2 cellular contexts compared by ENCODE assay signal in the genomic region with DNA sequence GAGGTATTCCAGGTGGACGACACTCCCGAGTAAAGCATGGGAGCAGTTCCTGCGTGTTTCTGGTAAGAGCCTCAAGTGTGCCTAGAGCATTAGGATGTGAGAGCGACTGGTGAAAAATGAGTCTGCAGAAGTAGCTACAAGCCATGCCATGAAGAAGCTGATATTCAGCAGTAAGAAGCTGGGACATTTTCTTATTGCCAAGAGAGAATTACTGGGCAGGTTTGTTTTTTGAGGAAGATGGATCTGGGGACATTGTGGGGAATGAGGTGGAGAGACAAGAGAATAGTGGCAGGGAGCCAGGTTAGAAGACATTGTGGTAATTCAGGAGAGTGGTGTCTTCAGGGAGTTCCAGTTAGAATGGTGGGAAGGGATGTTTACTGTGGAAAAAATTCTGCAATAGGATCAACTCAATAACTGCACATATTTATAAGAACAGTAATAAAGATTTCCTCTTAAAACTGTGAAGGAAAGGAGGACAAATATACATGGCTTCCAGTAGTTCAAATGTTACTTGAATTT.
TF ChIP-seq lines count a peak whose summit lies in the region.

No MANE protein-coding gene starts in this region.

TF ChIP-seq in SK-N-SH, 30 proteins besides CTCF, POLR2A, EP300 and RAD21:
- TF ChIP-seq, protein P1, sequence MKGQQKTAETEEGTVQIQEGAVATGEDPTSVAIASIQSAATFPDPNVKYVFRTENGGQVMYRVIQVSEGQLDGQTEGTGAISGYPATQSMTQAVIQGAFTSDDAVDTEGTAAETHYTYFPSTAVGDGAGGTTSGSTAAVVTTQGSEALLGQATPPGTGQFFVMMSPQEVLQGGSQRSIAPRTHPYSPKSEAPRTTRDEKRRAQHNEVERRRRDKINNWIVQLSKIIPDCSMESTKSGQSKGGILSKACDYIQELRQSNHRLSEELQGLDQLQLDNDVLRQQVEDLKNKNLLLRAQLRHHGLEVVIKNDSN (IDR thresholded peaks at IDR 0.05; ENCODE audit: borderline replicate concordance, low read depth): no peak
- peak; percentile 51; the same call in 1 of the 2 replicates for TF ChIP-seq NFIC (IDR thresholded peaks at IDR 0.05; ENCODE audit: borderline replicate concordance)
TF ChIP-seq in SK-N-SH: peak in this region for 1.

TF ChIP-seq in SK-N-SH treated with all-trans-retinoic acid at 6 μM for 48 hours, 23 proteins besides CTCF, POLR2A, EP300 and RAD21 (continued from another document):
- TF ChIP-seq, protein P2, sequence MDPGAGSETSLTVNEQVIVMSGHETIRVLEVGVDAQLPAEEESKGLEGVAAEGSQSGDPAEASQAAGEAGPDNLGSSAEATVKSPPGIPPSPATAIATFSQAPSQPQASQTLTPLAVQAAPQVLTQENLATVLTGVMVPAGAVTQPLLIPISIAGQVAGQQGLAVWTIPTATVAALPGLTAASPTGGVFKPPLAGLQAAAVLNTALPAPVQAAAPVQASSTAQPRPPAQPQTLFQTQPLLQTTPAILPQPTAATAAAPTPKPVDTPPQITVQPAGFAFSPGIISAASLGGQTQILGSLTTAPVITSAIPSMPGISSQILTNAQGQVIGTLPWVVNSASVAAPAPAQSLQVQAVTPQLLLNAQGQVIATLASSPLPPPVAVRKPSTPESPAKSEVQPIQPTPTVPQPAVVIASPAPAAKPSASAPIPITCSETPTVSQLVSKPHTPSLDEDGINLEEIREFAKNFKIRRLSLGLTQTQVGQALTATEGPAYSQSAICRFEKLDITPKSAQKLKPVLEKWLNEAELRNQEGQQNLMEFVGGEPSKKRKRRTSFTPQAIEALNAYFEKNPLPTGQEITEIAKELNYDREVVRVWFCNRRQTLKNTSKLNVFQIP (CRISPR knock-in tag; IDR thresholded peaks at IDR 0.05; ENCODE audit: borderline replicate concordance, low read depth): no peak
- TF ChIP-seq, protein P3, sequence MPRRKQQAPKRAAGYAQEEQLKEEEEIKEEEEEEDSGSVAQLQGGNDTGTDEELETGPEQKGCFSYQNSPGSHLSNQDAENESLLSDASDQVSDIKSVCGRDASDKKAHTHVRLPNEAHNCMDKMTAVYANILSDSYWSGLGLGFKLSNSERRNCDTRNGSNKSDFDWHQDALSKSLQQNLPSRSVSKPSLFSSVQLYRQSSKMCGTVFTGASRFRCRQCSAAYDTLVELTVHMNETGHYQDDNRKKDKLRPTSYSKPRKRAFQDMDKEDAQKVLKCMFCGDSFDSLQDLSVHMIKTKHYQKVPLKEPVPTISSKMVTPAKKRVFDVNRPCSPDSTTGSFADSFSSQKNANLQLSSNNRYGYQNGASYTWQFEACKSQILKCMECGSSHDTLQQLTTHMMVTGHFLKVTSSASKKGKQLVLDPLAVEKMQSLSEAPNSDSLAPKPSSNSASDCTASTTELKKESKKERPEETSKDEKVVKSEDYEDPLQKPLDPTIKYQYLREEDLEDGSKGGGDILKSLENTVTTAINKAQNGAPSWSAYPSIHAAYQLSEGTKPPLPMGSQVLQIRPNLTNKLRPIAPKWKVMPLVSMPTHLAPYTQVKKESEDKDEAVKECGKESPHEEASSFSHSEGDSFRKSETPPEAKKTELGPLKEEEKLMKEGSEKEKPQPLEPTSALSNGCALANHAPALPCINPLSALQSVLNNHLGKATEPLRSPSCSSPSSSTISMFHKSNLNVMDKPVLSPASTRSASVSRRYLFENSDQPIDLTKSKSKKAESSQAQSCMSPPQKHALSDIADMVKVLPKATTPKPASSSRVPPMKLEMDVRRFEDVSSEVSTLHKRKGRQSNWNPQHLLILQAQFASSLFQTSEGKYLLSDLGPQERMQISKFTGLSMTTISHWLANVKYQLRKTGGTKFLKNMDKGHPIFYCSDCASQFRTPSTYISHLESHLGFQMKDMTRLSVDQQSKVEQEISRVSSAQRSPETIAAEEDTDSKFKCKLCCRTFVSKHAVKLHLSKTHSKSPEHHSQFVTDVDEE (CRISPR knock-in tag; IDR thresholded peaks at IDR 0.05): no peak
- TF ChIP-seq, protein P4, sequence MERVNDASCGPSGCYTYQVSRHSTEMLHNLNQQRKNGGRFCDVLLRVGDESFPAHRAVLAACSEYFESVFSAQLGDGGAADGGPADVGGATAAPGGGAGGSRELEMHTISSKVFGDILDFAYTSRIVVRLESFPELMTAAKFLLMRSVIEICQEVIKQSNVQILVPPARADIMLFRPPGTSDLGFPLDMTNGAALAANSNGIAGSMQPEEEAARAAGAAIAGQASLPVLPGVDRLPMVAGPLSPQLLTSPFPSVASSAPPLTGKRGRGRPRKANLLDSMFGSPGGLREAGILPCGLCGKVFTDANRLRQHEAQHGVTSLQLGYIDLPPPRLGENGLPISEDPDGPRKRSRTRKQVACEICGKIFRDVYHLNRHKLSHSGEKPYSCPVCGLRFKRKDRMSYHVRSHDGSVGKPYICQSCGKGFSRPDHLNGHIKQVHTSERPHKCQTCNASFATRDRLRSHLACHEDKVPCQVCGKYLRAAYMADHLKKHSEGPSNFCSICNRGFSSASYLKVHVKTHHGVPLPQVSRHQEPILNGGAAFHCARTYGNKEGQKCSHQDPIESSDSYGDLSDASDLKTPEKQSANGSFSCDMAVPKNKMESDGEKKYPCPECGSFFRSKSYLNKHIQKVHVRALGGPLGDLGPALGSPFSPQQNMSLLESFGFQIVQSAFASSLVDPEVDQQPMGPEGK (CRISPR knock-in tag; IDR thresholded peaks at IDR 0.05; ENCODE audit: borderline replicate concordance): no peak; the same call in 1 of the 2 replicates
- TF ChIP-seq, protein P5, sequence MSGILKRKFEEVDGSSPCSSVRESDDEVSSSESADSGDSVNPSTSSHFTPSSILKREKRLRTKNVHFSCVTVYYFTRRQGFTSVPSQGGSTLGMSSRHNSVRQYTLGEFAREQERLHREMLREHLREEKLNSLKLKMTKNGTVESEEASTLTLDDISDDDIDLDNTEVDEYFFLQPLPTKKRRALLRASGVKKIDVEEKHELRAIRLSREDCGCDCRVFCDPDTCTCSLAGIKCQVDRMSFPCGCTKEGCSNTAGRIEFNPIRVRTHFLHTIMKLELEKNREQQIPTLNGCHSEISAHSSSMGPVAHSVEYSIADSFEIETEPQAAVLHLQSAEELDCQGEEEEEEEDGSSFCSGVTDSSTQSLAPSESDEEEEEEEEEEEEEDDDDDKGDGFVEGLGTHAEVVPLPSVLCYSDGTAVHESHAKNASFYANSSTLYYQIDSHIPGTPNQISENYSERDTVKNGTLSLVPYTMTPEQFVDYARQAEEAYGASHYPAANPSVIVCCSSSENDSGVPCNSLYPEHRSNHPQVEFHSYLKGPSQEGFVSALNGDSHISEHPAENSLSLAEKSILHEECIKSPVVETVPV (CRISPR knock-in tag; IDR thresholded peaks at IDR 0.05): no peak
- TF ChIP-seq ARNTL (CRISPR knock-in tag; IDR thresholded peaks at IDR 0.05; ENCODE audit: borderline replicate concordance, low read depth) (no peak), PPARA (CRISPR knock-in tag; IDR thresholded peaks at IDR 0.05; ENCODE audit: borderline replicate concordance) (no peak), TCF4 (CRISPR knock-in tag; IDR thresholded peaks at IDR 0.05; ENCODE audit: borderline replicate concordance) (no peak), CSDC2 (CRISPR knock-in tag; IDR thresholded peaks at IDR 0.05) (no peak), ZC3H10 (CRISPR knock-in tag; IDR thresholded peaks at IDR 0.05) (no peak)
